ENCODE assay signal across 1 cellular context in the genomic region with DNA sequence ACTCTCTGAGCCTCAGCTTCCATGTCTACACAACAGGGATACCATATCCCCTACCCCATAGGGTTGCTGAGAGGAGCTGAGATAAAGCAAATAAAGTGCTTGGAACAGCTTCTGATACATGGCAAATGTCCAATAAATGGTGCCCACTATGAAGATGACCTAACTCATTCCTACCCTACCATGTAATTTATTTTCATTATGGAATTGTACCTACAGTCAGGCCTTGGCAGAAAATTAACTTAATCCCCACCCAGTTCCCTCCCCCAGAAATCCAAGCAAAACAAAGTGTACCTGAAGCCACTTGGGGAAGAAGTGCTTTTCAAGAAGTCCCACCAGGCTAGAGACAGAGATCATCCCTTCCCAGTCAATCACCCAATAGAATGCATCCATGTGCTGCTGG.
TF ChIP-seq lines count a peak whose summit lies in the region.

No MANE protein-coding gene starts in this region.

TF ChIP-seq in IMR-90, 13 proteins besides CTCF, POLR2A, EP300 and RAD21:
- no peak for TF ChIP-seq SMC3 (IDR thresholded peaks at IDR 0.05; ENCODE audit: low read depth, low read length)
- no peak for TF ChIP-seq MAZ (IDR thresholded peaks at IDR 0.05; ENCODE audit: borderline replicate concordance, low read depth, low read length)
- no peak for TF ChIP-seq BHLHE40 (IDR thresholded peaks at IDR 0.05; ENCODE audit: low read depth, low read length)
- no peak for TF ChIP-seq FOS (IDR thresholded peaks at IDR 0.05; ENCODE audit: low read depth, low read length)
- no peak for TF ChIP-seq CEBPB (IDR thresholded peaks at IDR 0.05; ENCODE audit: low read depth, low read length)
- no peak for TF ChIP-seq NFE2L2 (IDR thresholded peaks at IDR 0.05; ENCODE audit: low read depth, low read length)
- TF ChIP-seq RCOR1 (IDR thresholded peaks at IDR 0.05; ENCODE audit: insufficient replicate concordance, low read length), result no peak
- TF ChIP-seq MAFK (IDR thresholded peaks at IDR 0.05; ENCODE audit: low read depth, low read length), result no peak
- no peak for TF ChIP-seq MXI1 (IDR thresholded peaks at IDR 0.05; ENCODE audit: borderline replicate concordance, low read depth, low read length)
- TF ChIP-seq, protein P1, sequence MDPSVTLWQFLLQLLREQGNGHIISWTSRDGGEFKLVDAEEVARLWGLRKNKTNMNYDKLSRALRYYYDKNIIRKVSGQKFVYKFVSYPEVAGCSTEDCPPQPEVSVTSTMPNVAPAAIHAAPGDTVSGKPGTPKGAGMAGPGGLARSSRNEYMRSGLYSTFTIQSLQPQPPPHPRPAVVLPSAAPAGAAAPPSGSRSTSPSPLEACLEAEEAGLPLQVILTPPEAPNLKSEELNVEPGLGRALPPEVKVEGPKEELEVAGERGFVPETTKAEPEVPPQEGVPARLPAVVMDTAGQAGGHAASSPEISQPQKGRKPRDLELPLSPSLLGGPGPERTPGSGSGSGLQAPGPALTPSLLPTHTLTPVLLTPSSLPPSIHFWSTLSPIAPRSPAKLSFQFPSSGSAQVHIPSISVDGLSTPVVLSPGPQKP (IDR thresholded peaks at IDR 0.05; ENCODE audit: borderline replicate concordance, low read depth, low read length), result no peak
- no peak for TF ChIP-seq CHD1 (IDR thresholded peaks at IDR 0.05; ENCODE audit: low read depth, low read length)
- TF ChIP-seq RFX5 (IDR thresholded peaks at IDR 0.05; ENCODE audit: low read depth, low read length), result no peak
- TF ChIP-seq, protein P2, sequence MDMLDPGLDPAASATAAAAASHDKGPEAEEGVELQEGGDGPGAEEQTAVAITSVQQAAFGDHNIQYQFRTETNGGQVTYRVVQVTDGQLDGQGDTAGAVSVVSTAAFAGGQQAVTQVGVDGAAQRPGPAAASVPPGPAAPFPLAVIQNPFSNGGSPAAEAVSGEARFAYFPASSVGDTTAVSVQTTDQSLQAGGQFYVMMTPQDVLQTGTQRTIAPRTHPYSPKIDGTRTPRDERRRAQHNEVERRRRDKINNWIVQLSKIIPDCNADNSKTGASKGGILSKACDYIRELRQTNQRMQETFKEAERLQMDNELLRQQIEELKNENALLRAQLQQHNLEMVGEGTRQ (IDR thresholded peaks at IDR 0.05; ENCODE audit: low read depth, low read length), result no peak
